1 cellular context compared by ENCODE assay signal in the genomic region with DNA sequence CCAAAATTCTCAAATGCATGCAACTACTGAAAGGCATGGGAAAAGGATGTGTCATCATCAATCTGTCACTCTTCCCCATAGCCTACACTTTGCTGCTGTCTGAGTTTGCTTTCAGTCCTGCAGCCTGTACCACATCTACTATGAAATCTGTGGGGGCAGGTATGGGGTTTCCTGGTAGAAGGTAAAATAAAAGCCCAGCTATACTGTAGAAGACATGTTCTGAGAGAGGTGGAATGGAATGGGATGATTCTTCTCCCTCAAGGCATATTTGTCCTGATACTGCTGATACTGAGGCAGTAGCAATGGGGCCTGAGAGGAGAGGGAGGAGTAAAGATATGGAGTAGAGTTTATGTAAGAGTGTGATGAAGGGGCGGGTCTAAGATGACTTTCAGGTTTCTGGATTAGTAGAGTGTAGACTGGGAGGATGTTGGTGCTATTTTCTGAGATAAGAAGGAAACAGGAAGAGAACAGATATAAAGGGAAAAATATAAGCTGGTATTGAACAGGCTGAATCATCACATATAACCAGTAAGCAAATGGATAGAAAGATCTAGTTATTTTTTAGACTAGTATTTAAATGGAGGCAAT.
TF ChIP-seq lines count a peak whose summit lies in the region.

No MANE protein-coding gene starts in this region.

TF ChIP-seq in GM23338, 12 proteins besides CTCF, POLR2A, EP300 and RAD21 (continued from another document):
- TF ChIP-seq, protein P1, sequence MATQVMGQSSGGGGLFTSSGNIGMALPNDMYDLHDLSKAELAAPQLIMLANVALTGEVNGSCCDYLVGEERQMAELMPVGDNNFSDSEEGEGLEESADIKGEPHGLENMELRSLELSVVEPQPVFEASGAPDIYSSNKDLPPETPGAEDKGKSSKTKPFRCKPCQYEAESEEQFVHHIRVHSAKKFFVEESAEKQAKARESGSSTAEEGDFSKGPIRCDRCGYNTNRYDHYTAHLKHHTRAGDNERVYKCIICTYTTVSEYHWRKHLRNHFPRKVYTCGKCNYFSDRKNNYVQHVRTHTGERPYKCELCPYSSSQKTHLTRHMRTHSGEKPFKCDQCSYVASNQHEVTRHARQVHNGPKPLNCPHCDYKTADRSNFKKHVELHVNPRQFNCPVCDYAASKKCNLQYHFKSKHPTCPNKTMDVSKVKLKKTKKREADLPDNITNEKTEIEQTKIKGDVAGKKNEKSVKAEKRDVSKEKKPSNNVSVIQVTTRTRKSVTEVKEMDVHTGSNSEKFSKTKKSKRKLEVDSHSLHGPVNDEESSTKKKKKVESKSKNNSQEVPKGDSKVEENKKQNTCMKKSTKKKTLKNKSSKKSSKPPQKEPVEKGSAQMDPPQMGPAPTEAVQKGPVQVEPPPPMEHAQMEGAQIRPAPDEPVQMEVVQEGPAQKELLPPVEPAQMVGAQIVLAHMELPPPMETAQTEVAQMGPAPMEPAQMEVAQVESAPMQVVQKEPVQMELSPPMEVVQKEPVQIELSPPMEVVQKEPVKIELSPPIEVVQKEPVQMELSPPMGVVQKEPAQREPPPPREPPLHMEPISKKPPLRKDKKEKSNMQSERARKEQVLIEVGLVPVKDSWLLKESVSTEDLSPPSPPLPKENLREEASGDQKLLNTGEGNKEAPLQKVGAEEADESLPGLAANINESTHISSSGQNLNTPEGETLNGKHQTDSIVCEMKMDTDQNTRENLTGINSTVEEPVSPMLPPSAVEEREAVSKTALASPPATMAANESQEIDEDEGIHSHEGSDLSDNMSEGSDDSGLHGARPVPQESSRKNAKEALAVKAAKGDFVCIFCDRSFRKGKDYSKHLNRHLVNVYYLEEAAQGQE (IDR thresholded peaks at IDR 0.05; ENCODE audit: unreplicated experiment) = no peak
